Comparison of ENCODE assay signal across 8 cellular contexts in the genomic region with DNA sequence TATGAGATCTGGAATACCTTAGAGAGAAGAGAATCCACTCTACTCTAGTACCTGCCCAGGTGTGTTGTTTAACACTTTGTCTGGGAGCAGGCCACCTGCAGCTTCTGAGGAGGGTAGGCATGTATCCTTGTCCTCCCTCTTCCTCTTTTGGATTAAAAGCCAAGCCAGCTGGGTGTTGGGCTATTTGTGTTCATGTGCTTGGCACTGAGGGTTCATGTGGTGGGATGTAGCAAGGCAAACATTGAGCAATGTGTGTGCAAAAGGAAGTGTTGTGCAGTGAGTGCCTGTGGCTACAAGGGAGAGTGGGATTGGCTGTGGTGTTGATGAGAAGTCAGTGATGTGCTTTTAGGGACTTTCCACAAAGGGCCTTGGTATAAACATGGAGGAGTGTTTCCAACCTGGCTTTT. TPM values are rescaled to one million over a fixed set of nuclear protein-coding genes. Genes with fewer than 3 reads are reported as not detected.
A peak's percentile ranks its signal among the peaks of the same experiment; 100 is the strongest.
DNase-seq lines count a peak whose midpoint lies in the region; ATAC-seq and TF ChIP-seq lines count a peak whose summit lies in the region.

No MANE protein-coding gene starts in this region.

- POLR2A ChIA-PET in CD8-positive, alpha-beta T cell (lab: Charles Lee): no interaction called here

- H2AFZ ChIP-seq in hepatocyte: no peak overlapping the region

- no peak overlapping the region for H3K27ac Mint-ChIP-seq in CD8-positive, alpha-beta T cell
- peak overlapping the region; percentile 87 for H3K27ac Mint-ChIP-seq in activated T-helper 17 cell treated with anti-CD3 and anti-CD28 coated beads, Interleukin-2, amount 50 U/mL, for 72 hours

- H3K27me3 Mint-ChIP-seq in CD8-positive, alpha-beta T cell (ENCODE audit: low read depth): no peaks in the 10 kb centered on the region
- no peaks in the 10 kb centered on the region for H3K27me3 Mint-ChIP-seq in activated T-helper 17 cell treated with anti-CD3 and anti-CD28 coated beads, Interleukin-2, amount 50 U/mL, for 72 hours

- no peaks in the 10 kb centered on the region for H3K4me1 ChIP-seq in CD8-positive, alpha-beta T cell (ENCODE audit: insufficient read depth, low read length)
- H3K4me1 ChIP-seq in hepatocyte (ENCODE audit: insufficient read depth): peaks cover 20% of the 10 kb centered on the region
- no peaks in the 10 kb centered on the region for H3K4me1 ChIP-seq in effector memory CD4-positive, alpha-beta T cell (ENCODE audit: control insufficient read depth, insufficient read depth, low read length, poor library complexity, severe bottlenecking)

- no peak overlapping the region for H3K4me3 ChIP-seq in CD8-positive, alpha-beta T cell (ENCODE audit: low read depth, low read length)
- H3K4me3 ChIP-seq in hepatocyte: no peak overlapping the region
- H3K4me3 ChIP-seq in effector memory CD4-positive, alpha-beta T cell (ENCODE audit: insufficient read depth, low read depth, low read length, poor library complexity, severe bottlenecking): no peak overlapping the region

- H3K9me3 Mint-ChIP-seq in CD8-positive, alpha-beta T cell: no peaks in the 10 kb centered on the region
- H3K9me3 Mint-ChIP-seq in activated T-helper 17 cell treated with anti-CD3 and anti-CD28 coated beads, Interleukin-2, amount 50 U/mL, for 72 hours: no peaks in the 10 kb centered on the region

- H3K27ac ChIP-seq in CD8-positive, alpha-beta T cell (ENCODE audit: low read depth, low read length): no peak overlapping the region
- H3K27ac ChIP-seq in hepatocyte: peak overlapping the region; percentile 86
- H3K27ac ChIP-seq in effector memory CD4-positive, alpha-beta T cell (ENCODE audit: insufficient read depth, low read length, poor library complexity, severe bottlenecking): no peak overlapping the region

- H3K79me2 ChIP-seq in hepatocyte: peaks cover 45% of the 10 kb centered on the region

- no peaks in the 10 kb centered on the region for H4K20me1 ChIP-seq in hepatocyte (ENCODE audit: insufficient read depth, poor library complexity, severe bottlenecking)

- peak; percentile 62 for ATAC-seq in CD8-positive, alpha-beta T cell
- peak; percentile 78 for ATAC-seq in HG02798 (IDR thresholded peaks at IDR 0.05; ENCODE audit: poor library complexity, unreplicated experiment)
- peak; percentile 97 for ATAC-seq in activated T-helper 17 cell treated with anti-CD3 and anti-CD28 coated beads, Interleukin-2, amount 50 U/mL, for 72 hours (replicated peaks)

- DNase-seq in CD8-positive, alpha-beta T cell: no peak
- DNase-seq in hepatocyte (ENCODE audit: low spot score) (no peak), NCI-H774 (lab: John Stamatoyannopoulos, UW) (no peak), NCI-H1417 (lab: John Stamatoyannopoulos, UW) (no peak), NCI-H1092 treated with DMSO at 0.1 percent for 48 hours (lab: John Stamatoyannopoulos, UW) (no peak)
- DNase-seq in effector memory CD4-positive, alpha-beta T cell: no peak

- no peaks in the 10 kb centered on the region for H3K36me3 ChIP-seq in CD8-positive, alpha-beta T cell (ENCODE audit: insufficient read depth, low read length)
- H3K36me3 ChIP-seq in hepatocyte (replicated peaks; ENCODE audit: insufficient read depth, low read depth): no peaks in the 10 kb centered on the region
- H3K36me3 ChIP-seq in effector memory CD4-positive, alpha-beta T cell (ENCODE audit: control insufficient read depth, insufficient read depth, low read length): peaks cover 10% of the 10 kb centered on the region

- no peaks in the 10 kb centered on the region for H3K27me3 ChIP-seq in CD8-positive, alpha-beta T cell (ENCODE audit: insufficient read depth, low read length)
- H3K27me3 ChIP-seq in hepatocyte: no peaks in the 10 kb centered on the region
- no peaks in the 10 kb centered on the region for H3K27me3 ChIP-seq in effector memory CD4-positive, alpha-beta T cell (replicated peaks; ENCODE audit: control insufficient read depth, insufficient read depth, low read length, poor library complexity, severe bottlenecking)

- no peak for TF ChIP-seq CTCF in CD8-positive, alpha-beta T cell (IDR thresholded peaks at IDR 0.05)
- no peak for TF ChIP-seq CTCF in hepatocyte (IDR thresholded peaks at IDR 0.05; ENCODE audit: poor library complexity)

- no peaks in the 10 kb centered on the region for H3K9me2 ChIP-seq in hepatocyte (replicated peaks; ENCODE audit: insufficient read depth)

- H3K9me3 ChIP-seq in CD8-positive, alpha-beta T cell (ENCODE audit: low read length): no peaks in the 10 kb centered on the region
- H3K9me3 ChIP-seq in hepatocyte (ENCODE audit: low read depth): no peaks in the 10 kb centered on the region
- H3K9me3 ChIP-seq in effector memory CD4-positive, alpha-beta T cell (ENCODE audit: control insufficient read depth, low read length): no peaks in the 10 kb centered on the region

- no peak overlapping the region for H3K4me2 ChIP-seq in hepatocyte

- H3K4me1 Mint-ChIP-seq in CD8-positive, alpha-beta T cell (ENCODE audit: low read depth): peaks cover 13% of the 10 kb centered on the region
- peaks cover 33% of the 10 kb centered on the region for H3K4me1 Mint-ChIP-seq in activated T-helper 17 cell treated with anti-CD3 and anti-CD28 coated beads, Interleukin-2, amount 50 U/mL, for 72 hours

- CTCF ChIA-PET in CD8-positive, alpha-beta T cell (lab: Charles Lee): no interaction called here

- H3K36me3 Mint-ChIP-seq in CD8-positive, alpha-beta T cell: peaks cover 58% of the 10 kb centered on the region
- H3K36me3 Mint-ChIP-seq in activated T-helper 17 cell treated with anti-CD3 and anti-CD28 coated beads, Interleukin-2, amount 50 U/mL, for 72 hours (ENCODE audit: low read depth): peaks cover 73% of the 10 kb centered on the region

- no peak overlapping the region for H3K4me3 Mint-ChIP-seq in CD8-positive, alpha-beta T cell
- peak overlapping the region; percentile 43 for H3K4me3 Mint-ChIP-seq in activated T-helper 17 cell treated with anti-CD3 and anti-CD28 coated beads, Interleukin-2, amount 50 U/mL, for 72 hours

- intact Hi-C loops in CD8-positive, alpha-beta T cell (cut with DNase I, micrococcal nuclease): no loop called here

RNA-seq across cellular contexts. Expression of a gene that starts 23.0 kb away (rescaled TPM):
- total RNA-seq in CD8-positive, alpha-beta T cell: 1 to 10 TPM; 6.9 to 8.1 TPM
- total RNA-seq in activated T-helper 17 cell treated with anti-CD3 and anti-CD28 coated beads, Interleukin-2, amount 50 U/mL, for 72 hours: 10 to 100 TPM; 34.1 to 42.6 TPM
- total RNA-seq in hepatocyte: 18.2 and 19.8 TPM in 2 replicates
- 23.7 and 30.2 TPM in 2 replicates for polyA plus RNA-seq in hepatocyte

RNA-seq across cellular contexts. Expression of a gene that starts 48.3 kb away (rescaled TPM):
- total RNA-seq in CD8-positive, alpha-beta T cell: not detected
- under 1 TPM in 1 of 2 donors, not detected in 1; 0.66 TPM for total RNA-seq in activated T-helper 17 cell treated with anti-CD3 and anti-CD28 coated beads, Interleukin-2, amount 50 U/mL, for 72 hours
- total RNA-seq in hepatocyte: 34.5 and 38.8 TPM in 2 replicates
- 35.9 and 44.8 TPM in 2 replicates for polyA plus RNA-seq in hepatocyte

Comparison
In these comparisons a context has a peak if more than half of its experiments do, and no peak if none do; other contexts are left out.
1. RNA of a gene that starts 48.3 kb away (total RNA-seq): 34.5 to 38.8 TPM in hepatocyte; 0.66 TPM in activated T-helper 17 cell treated with anti-CD3 and anti-CD28 coated beads, Interleukin-2, amount 50 U/mL, for 72 hours and not detected in CD8-positive, alpha-beta T cell; every median in the first group is over 10 times any median in the second.
2. Peak in every context shown above with its lines, with median percentiles within 50 percentile points of each other: ATAC-seq.